In genomic region chr11:12189543-12190235, GRCh38 we compare ENCODE assay signal across 11 cellular contexts.
DNase-seq lines count a peak whose midpoint lies in the region; ATAC-seq, FAIRE-seq and TF ChIP-seq lines count a peak whose summit lies in the region.
"Had no signal": no experiment of that assay in that cellular context is flagged by ENCODE, and none has a peak within 500 bp of the region (broad histone marks: within the 10 kb centered on the region; RNA-seq: fewer than 3 reads in every experiment).

No MANE protein-coding gene starts in this region.

- H3K4me3 ChIP-seq in keratinocyte (ENCODE audit: control insufficient read depth in 2 of 3, extremely low read depth in 1 of 3, insufficient read depth in 2 of 3, low read depth in 1 of 3, low read length in 3 of 3): peak overlapping the region in 2 of 3 experiments; percentile 35 to 52
- H3K4me3 ChIP-seq: sigmoid colon had no signal

- no peak for TF ChIP-seq CTCF in activated CD8-positive, alpha-beta T cell treated with anti-CD3 and anti-CD28 coated beads for 36 hours (IDR thresholded peaks at IDR 0.05)
- TF ChIP-seq CTCF in keratinocyte (optimal IDR thresholded peaks at IDR 0.05 in 1 of 3, IDR thresholded peaks at IDR 0.05 in 1 of 3, conservative IDR thresholded peaks at IDR 0.05 in 1 of 3; ENCODE audit: extremely low read depth in 1 of 3, insufficient read depth in 2 of 3, low read length in 3 of 3): peak in 1 of 3 experiments; percentile 50

- peak; percentile 61 for DNase-seq in DMS 273 treated with DMSO at 0.1 percent for 48 hours (lab: John Stamatoyannopoulos, UW)
- peak; percentile 93 for DNase-seq in NCI-H1105 treated with DMSO at 0.1 percent for 48 hours (lab: John Stamatoyannopoulos, UW)
- peak; percentile 42 for DNase-seq in activated CD8-positive, alpha-beta T cell treated with anti-CD3 and anti-CD28 coated beads for 36 hours
- DNase-seq in keratinocyte (ENCODE audit: low read depth, low spot score): peak; percentile 86
- DNase-seq in left lobe of liver (ENCODE audit: low spot score): no peak
- DNase-seq in ecto neural progenitor cell (ENCODE audit: low spot score): no peak
- DNase-seq: endodermal cell, sigmoid colon, substantia nigra had no signal

- H3K4me2 ChIP-seq in keratinocyte (ENCODE audit: control insufficient read depth, extremely low read depth, insufficient read depth, low read depth, low read length): peak overlapping the region; percentile 72

- H2AFZ ChIP-seq in keratinocyte (ENCODE audit: control insufficient read depth, low read length): no peak overlapping the region

- H3K9me3 Mint-ChIP-seq in activated CD8-positive, alpha-beta T cell treated with anti-CD3 and anti-CD28 coated beads for 36 hours: no peaks in the 10 kb centered on the region
- H3K9me3 Mint-ChIP-seq: endodermal cell had no signal

- H3K9me3 ChIP-seq in keratinocyte (ENCODE audit: control insufficient read depth, low read depth, low read length): no peaks in the 10 kb centered on the region
- H3K9me3 ChIP-seq: sigmoid colon had no signal

- intact Hi-C loops in activated CD8-positive, alpha-beta T cell treated with anti-CD3 and anti-CD28 coated beads for 36 hours (cut with micrococcal nuclease): no loop called here

- H3K36me3 ChIP-seq in keratinocyte (ENCODE audit: control insufficient read depth in 2 of 2, extremely low read depth in 1 of 2, insufficient read depth in 2 of 2, low read length in 2 of 2): peaks cover 17 to 59% of the 10 kb centered on the region in 2 experiments

- POLR2A ChIA-PET in activated CD8-positive, alpha-beta T cell treated with anti-CD3 and anti-CD28 coated beads for 36 hours (lab: Charles Lee): interaction anchor here (0.6 to 1.4 kb wide), 8 partner anchors 9 to 49 kb away, joined by 3 to 5 read pairs (median 3); no protein-coding TSS in a partner anchor

- H3K36me3 Mint-ChIP-seq in activated CD8-positive, alpha-beta T cell treated with anti-CD3 and anti-CD28 coated beads for 36 hours (ENCODE audit: low read depth): peaks cover 13% of the 10 kb centered on the region

- no peaks in the 10 kb centered on the region for H3K27me3 ChIP-seq in keratinocyte (ENCODE audit: control insufficient read depth, extremely low read depth, insufficient read depth, low read length)
- H3K27me3 ChIP-seq: sigmoid colon had no signal

- H3K4me1 ChIP-seq in keratinocyte (ENCODE audit: control insufficient read depth, extremely low read depth, insufficient read depth, low read length): peaks cover 49% of the 10 kb centered on the region

- no peaks in the 10 kb centered on the region for H3K9me1 ChIP-seq in keratinocyte (ENCODE audit: control insufficient read depth, extremely low read depth, insufficient read depth, low read length)

- FAIRE-seq in keratinocyte (lab: Jason Lieb, UNC): peak; percentile 94

- peak overlapping the region; percentile 85 for H3K27ac Mint-ChIP-seq in activated CD8-positive, alpha-beta T cell treated with anti-CD3 and anti-CD28 coated beads for 36 hours
- H3K27ac Mint-ChIP-seq: endodermal cell had no signal

- peak; percentile 55 for ATAC-seq in activated CD8-positive, alpha-beta T cell treated with anti-CD3 and anti-CD28 coated beads for 36 hours
- no peak for ATAC-seq in HG03095 (IDR thresholded peaks at IDR 0.05; ENCODE audit: unreplicated experiment)
- ATAC-seq in GM18517 (IDR thresholded peaks at IDR 0.05; ENCODE audit: unreplicated experiment): no peak
- no peak for ATAC-seq in left lobe of liver

- peaks cover 56% of the 10 kb centered on the region for H3K4me1 Mint-ChIP-seq in activated CD8-positive, alpha-beta T cell treated with anti-CD3 and anti-CD28 coated beads for 36 hours (ENCODE audit: low read depth)

- dilution Hi-C loops in keratinocyte (cut with MboI; ENCODE audit: extremely low pct_ligation_motif_present, low sequenced_read_pairs): no loop called here

- H3K9ac ChIP-seq in keratinocyte (ENCODE audit: control insufficient read depth, extremely low read depth, insufficient read depth, low read length): peak overlapping the region; percentile 70

- H4K20me1 ChIP-seq in keratinocyte (ENCODE audit: control insufficient read depth, extremely low read depth, insufficient read depth, low read length): no peaks in the 10 kb centered on the region

- peak overlapping the region; percentile 96 for H3K27ac ChIP-seq in keratinocyte (ENCODE audit: control insufficient read depth, insufficient read depth, low read length)
- H3K27ac ChIP-seq: sigmoid colon had no signal

- peak overlapping the region; percentile 9 for H3K4me3 Mint-ChIP-seq in activated CD8-positive, alpha-beta T cell treated with anti-CD3 and anti-CD28 coated beads for 36 hours
- H3K4me3 Mint-ChIP-seq: endodermal cell had no signal

- H3K79me2 ChIP-seq in keratinocyte (ENCODE audit: control insufficient read depth, insufficient read depth, low read length): peaks cover 77% of the 10 kb centered on the region

- CTCF ChIA-PET in activated CD8-positive, alpha-beta T cell treated with anti-CD3 and anti-CD28 coated beads for 36 hours (lab: Charles Lee): interaction anchor here (0.9 to 2.0 kb wide), 5 partner anchors 18 to 99 kb away, joined by 3 to 9 read pairs (median 4); no protein-coding TSS in a partner anchor

- no peaks in the 10 kb centered on the region for H3K27me3 Mint-ChIP-seq in activated CD8-positive, alpha-beta T cell treated with anti-CD3 and anti-CD28 coated beads for 36 hours

Comparison
In these comparisons a context has a peak if more than half of its experiments do, and no peak if none do; other contexts are left out.
1. DNase-seq: peak in DMS 273 treated with DMSO at 0.1 percent for 48 hours (single experiment), NCI-H1105 treated with DMSO at 0.1 percent for 48 hours (single experiment), activated CD8-positive, alpha-beta T cell treated with anti-CD3 and anti-CD28 coated beads for 36 hours (single experiment) and keratinocyte (single experiment); none in left lobe of liver (single experiment) and ecto neural progenitor cell (single experiment).